1 cellular context compared by ENCODE assay signal in the genomic region with DNA sequence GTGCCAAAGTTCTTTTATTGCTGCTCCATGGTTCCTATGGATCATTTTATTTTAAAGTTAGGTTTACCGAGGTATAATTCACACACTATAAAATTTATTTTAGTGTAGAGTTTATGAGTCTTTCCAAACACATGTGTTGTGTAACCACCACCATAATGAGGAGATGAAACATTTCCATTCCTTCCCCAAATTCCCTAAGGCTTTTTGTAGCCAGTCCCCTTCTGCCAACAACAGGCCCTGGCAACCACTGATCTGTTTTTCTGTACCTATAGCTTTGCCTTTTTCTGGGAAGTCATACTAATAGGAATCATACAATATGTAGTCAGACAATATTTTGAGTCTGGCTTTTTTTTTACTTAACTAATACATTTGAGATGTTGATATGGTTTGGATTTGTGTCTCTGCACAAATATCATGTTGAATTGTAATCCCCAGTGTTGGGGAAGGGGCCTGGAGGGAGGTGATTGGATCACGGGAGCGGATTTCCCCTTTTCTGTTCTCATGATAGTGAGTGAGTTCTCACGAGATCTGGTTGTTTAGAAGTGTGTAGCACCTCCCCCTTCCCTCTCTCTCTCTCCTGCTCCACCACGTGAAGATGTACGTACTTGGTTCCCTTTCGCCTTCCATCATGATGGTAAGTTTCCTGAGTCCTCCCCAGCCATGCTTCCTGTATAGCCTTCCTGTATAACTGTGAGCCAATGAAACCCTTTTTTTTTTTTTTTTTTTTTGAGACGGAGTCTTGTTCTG.
TF ChIP-seq lines count a peak whose summit lies in the region.

No MANE protein-coding gene starts in this region.

TF ChIP-seq in endothelial cell of umbilical vein, 7 proteins besides CTCF, POLR2A, EP300 and RAD21:
- TF ChIP-seq GATA2 (IDR thresholded peaks at IDR 0.05; ENCODE audit: insufficient read depth, insufficient read length, low read depth, low read length) (no peak), EZH2 (IDR thresholded peaks at IDR 0.05; ENCODE audit: borderline replicate concordance, low read depth, low read length, severe bottlenecking) (no peak), FOS (IDR thresholded peaks at IDR 0.05; ENCODE audit: borderline replicate concordance, insufficient read depth, low read length) (no peak), JUN (IDR thresholded peaks at IDR 0.05; ENCODE audit: borderline replicate concordance, insufficient read depth, insufficient read length, low read depth) (no peak), POLR2AphosphoS5 (IDR thresholded peaks at IDR 0.05; ENCODE audit: insufficient read depth, low read depth, low read length) (no peak), MYC (IDR thresholded peaks at IDR 0.05; ENCODE audit: low read depth, low read length) (no peak)
- TF ChIP-seq, protein P1, sequence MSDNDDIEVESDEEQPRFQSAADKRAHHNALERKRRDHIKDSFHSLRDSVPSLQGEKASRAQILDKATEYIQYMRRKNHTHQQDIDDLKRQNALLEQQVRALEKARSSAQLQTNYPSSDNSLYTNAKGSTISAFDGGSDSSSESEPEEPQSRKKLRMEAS (IDR thresholded peaks at IDR 0.05; ENCODE audit: insufficient read depth, insufficient read length), result no peak
